In the genomic region with DNA sequence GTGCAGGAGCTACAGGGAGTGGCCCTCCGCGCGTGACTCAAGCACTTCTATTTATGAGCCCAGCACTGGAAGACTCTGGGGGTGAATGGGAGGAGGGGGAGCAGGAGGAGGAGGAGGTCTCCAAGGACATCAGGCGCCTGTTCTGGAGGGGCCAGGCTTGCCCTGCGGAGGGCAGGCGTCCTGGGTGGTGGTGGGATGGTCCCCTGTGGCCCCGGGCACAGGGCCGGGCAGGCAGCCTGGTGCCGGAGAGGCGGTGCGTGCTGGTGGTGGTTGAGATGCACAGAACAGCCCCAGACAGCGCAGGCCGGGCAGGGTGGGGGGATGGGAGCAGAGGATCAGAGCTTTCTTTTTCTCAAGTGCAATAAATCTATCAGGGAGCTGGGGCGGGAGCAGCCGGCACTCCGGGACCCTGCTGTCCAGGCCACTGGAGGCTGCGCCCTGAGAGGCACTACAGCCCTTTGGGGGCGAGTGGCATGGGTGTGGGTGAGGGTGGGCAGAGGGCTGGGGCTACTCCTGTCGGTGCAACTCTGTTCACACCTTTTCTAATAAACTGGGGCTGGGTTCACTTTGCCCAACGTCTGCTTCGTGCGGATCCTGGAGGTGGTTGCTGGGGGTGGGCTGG, we compare ENCODE assay signal across 21 cellular contexts. TPM values are rescaled to one million over a fixed set of nuclear protein-coding genes. Genes with fewer than 3 reads are reported as not detected.
"Had no signal": no experiment of that assay in that cellular context is flagged by ENCODE, and none has a peak within 500 bp of the region (broad histone marks: within the 10 kb centered on the region; RNA-seq: fewer than 3 reads in every experiment).

No MANE protein-coding gene starts in this region.

- H3K27ac ChIP-seq: esophagus muscularis mucosa, sigmoid colon, testis, vagina had no signal

- H3K4me3 ChIP-seq: esophagus muscularis mucosa, mucosa of descending colon, sigmoid colon, smooth muscle cell, testis, vagina had no signal

- H3K27me3 ChIP-seq: testis, vagina had no signal

- DNase-seq: activated CD4-positive, alpha-beta T cell treated with anti-CD3 and anti-CD28 coated beads for 4 hours; activated CD4-positive, alpha-beta T cell treated with anti-CD3 and anti-CD28 coated beads, Interleukin-2, amount 50 U/mL, for 48 hours; activated CD4-positive, CD25-positive, alpha-beta regulatory T cell; activated CD8-positive, alpha-beta memory T cell treated with anti-CD3 and anti-CD28 coated beads, Interleukin-2, amount 50 U/mL, for 48 hours; activated naive CD4-positive, alpha-beta T cell treated with Interleukin-2 at 50 U/mL for 16 hours; activated naive CD8-positive, alpha-beta T cell treated with anti-CD3 and anti-CD28 coated beads for 36 hours; activated T-cell treated with anti-CD3 and anti-CD28 coated beads, Interleukin-2, amount 50 U/mL, for 4 hours; central memory CD4-positive, alpha-beta T cell; effector memory CD8-positive, alpha-beta T cell; hypothalamus; mucosa of descending colon; occipital lobe; posterior cingulate gyrus; sigmoid colon; stimulated activated CD4-positive, alpha-beta T cell treated with anti-CD3 and anti-CD28 coated beads, Interleukin-15, amount 100 ng/mL, for 24 hours had no signal

- H3K4me2 ChIP-seq: smooth muscle cell had no signal

- H3K9me3 ChIP-seq: esophagus muscularis mucosa, mucosa of descending colon, sigmoid colon, testis, vagina had no signal

RNA-seq across cellular contexts. Expression of gene NKPD1, which starts 14.0 kb away (rescaled TPM):
- total RNA-seq: endothelial cell of umbilical vein, liver, mucosa of descending colon had no signal
- polyA plus RNA-seq: liver had no signal
